Comparison of ENCODE assay signal across 8 cellular contexts in the genomic region with DNA sequence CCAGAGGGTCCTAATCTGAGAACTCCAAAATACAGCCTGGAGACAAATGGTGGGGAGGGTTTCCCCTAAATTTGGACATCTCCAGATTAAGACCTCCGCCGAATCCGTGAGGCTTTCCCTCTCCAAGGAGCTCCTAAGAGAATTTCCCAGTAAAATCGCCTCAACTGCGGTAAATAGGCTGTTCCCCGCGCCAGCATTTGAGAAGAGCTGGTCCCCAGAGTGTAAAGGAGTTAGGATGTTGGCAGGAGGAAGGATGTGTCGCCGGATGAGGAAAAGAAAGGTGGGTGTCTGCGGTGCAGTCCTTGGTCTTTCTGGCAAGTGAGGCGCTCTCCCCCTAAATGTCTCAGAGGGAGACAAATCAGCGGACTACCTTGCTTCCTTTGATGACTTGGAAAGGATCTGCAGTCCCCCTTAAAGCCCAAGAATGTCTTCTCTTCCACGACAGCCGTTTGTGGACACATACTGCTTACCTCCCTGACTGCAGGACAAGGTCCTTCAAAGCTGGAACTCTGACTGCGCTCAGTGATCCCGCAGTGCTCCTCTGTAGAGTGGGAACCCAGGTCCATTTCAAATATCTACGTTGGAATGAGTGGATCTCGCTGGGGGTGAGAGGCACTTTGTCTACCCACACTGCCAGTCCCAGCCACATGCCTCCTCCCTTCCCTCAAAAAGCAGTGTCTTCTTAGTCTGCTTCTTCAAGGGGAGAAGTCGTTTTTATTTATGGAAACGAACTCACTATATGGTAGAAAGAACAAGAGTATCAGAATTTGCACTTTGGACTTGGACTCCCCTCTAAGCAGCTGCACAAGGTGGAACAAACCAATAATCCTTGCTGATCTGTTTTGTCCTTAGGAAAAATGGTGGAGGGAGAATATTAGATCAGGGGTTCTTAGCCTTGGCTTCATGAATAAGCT. TPM values are rescaled to one million over a fixed set of nuclear protein-coding genes. Genes with fewer than 3 reads are reported as not detected.
DNase-seq lines count a peak whose midpoint lies in the region; ATAC-seq, FAIRE-seq and TF ChIP-seq lines count a peak whose summit lies in the region.

No MANE protein-coding gene starts in this region.

- H3K9me1 ChIP-seq in endothelial cell of umbilical vein (replicated peaks; ENCODE audit: control insufficient read depth, extremely low read depth, insufficient read depth, low read length) = no peaks in the 10 kb centered on the region

- no peaks in the 10 kb centered on the region for H3K36me3 Mint-ChIP-seq in CD8-positive, alpha-beta memory T cell

- peaks cover 15 to 51% of the 10 kb centered on the region in 2 donors for H3K27me3 Mint-ChIP-seq in CD8-positive, alpha-beta memory T cell

- peak overlapping the region; percentile 45 for H3K4me2 ChIP-seq in endothelial cell of umbilical vein (ENCODE audit: insufficient read depth, low read length)
- H3K4me2 ChIP-seq in parathyroid adenoma (ENCODE audit: low read length) = peak overlapping the region; percentile 75

- H3K4me1 Mint-ChIP-seq in CD8-positive, alpha-beta memory T cell = peaks cover 14 to 15% (median 14%) of the 10 kb centered on the region in 3 donors

- no peak overlapping the region for H3K27ac ChIP-seq in CD8-positive, alpha-beta memory T cell (ENCODE audit: low read depth, low read length)
- H3K27ac ChIP-seq in endothelial cell of umbilical vein (ENCODE audit: insufficient read depth, low read depth, low read length) = no peak overlapping the region
- H3K27ac ChIP-seq in parathyroid adenoma = peak overlapping the region; percentile 64

- peaks cover 25% of the 10 kb centered on the region for H3K79me2 ChIP-seq in endothelial cell of umbilical vein (ENCODE audit: control insufficient read depth, insufficient read depth, low read length)
- H3K79me2 ChIP-seq in parathyroid adenoma = peaks cover 28% of the 10 kb centered on the region

- POLR2A ChIA-PET in CD8-positive, alpha-beta memory T cell (lab: Charles Lee) = no interaction called here
- POLR2A ChIA-PET in endothelial cell of umbilical vein (lab: Charles Lee) = no interaction called here

- H3K9me3 ChIP-seq in CD8-positive, alpha-beta memory T cell (ENCODE audit: low read length) = no peaks in the 10 kb centered on the region
- H3K9me3 ChIP-seq in endothelial cell of umbilical vein (replicated peaks; ENCODE audit: control insufficient read depth, insufficient read depth, low read length) (no peaks in the 10 kb centered on the region), parathyroid adenoma (ENCODE audit: control insufficient read depth, low read length) (no peaks in the 10 kb centered on the region)

- peaks cover 7% of the 10 kb centered on the region for H3K27me3 ChIP-seq in CD8-positive, alpha-beta memory T cell (ENCODE audit: insufficient read depth, low read length, poor library complexity, severe bottlenecking)
- H3K27me3 ChIP-seq in endothelial cell of umbilical vein (ENCODE audit: control insufficient read depth in 2 of 2, insufficient read depth in 2 of 2, low read length in 2 of 2) (peaks cover 21 to 26% of the 10 kb centered on the region in 2 experiments), parathyroid adenoma (ENCODE audit: control insufficient read depth, insufficient read depth, low read length) (no peaks in the 10 kb centered on the region)

- dilution Hi-C loops in endothelial cell of umbilical vein (cut with MboI; ENCODE audit: extremely low pct_ligation_motif_present, low sequenced_read_pairs) = no loop called here

- DNase-seq in CD8-positive, alpha-beta memory T cell = no peak
- DNase-seq in NCI-H69 (lab: John Stamatoyannopoulos, UW) (peak; percentile 55), endothelial cell of umbilical vein (ENCODE audit: low read depth, low spot score) (peak; percentile 13), DMS153 treated with DMSO at 0.1 percent for 48 hours (lab: John Stamatoyannopoulos, UW; ENCODE audit: unreplicated experiment) (no peak), posterior vena cava (ENCODE audit: low spot score) (no peak), 8988T (no peak)

- peaks cover 0 to 2% (median 0%) of the 10 kb centered on the region in 5 donors for H3K9me3 Mint-ChIP-seq in CD8-positive, alpha-beta memory T cell

- peak overlapping the region; percentile 79 to 92 (median 85) for H3K4me3 Mint-ChIP-seq in CD8-positive, alpha-beta memory T cell

- H3K36me3 ChIP-seq in CD8-positive, alpha-beta memory T cell (ENCODE audit: insufficient read depth, low read length) = no peaks in the 10 kb centered on the region
- no peaks in the 10 kb centered on the region for H3K36me3 ChIP-seq in endothelial cell of umbilical vein (ENCODE audit: control insufficient read depth in 2 of 2, extremely low read depth in 1 of 2, insufficient read depth in 2 of 2, low read length in 2 of 2)
- H3K36me3 ChIP-seq in parathyroid adenoma (ENCODE audit: control insufficient read depth, insufficient read depth, low read length) = no peaks in the 10 kb centered on the region

- no peaks in the 10 kb centered on the region for H4K20me1 ChIP-seq in endothelial cell of umbilical vein (replicated peaks; ENCODE audit: control insufficient read depth, extremely low read depth, insufficient read depth, low read length)

- ATAC-seq in HG03139 (IDR thresholded peaks at IDR 0.05; ENCODE audit: unreplicated experiment) = no peak

- no TSS peak for BruUV-seq in endothelial cell of umbilical vein (replicated peaks; lab: Mats Ljungman, UMichigan)

- H3K4me1 ChIP-seq in CD8-positive, alpha-beta memory T cell (ENCODE audit: insufficient read depth, low read length) = no peaks in the 10 kb centered on the region
- H3K4me1 ChIP-seq in endothelial cell of umbilical vein (ENCODE audit: control insufficient read depth, extremely low read depth, insufficient read depth, low read length) = peaks cover 14% of the 10 kb centered on the region
- peaks cover 2% of the 10 kb centered on the region for H3K4me1 ChIP-seq in parathyroid adenoma

- CTCF ChIA-PET in CD8-positive, alpha-beta memory T cell (lab: Charles Lee) = interaction anchor here (0.9 kb wide), 1 partner anchor 33 kb away, joined by 3 read pairs; no protein-coding TSS in a partner anchor
- CTCF ChIA-PET in endothelial cell of umbilical vein (lab: Charles Lee) = interaction anchor here (1.0 to 2.3 kb wide), 4 partner anchors 11 to 56 kb away, joined by 3 to 7 read pairs (median 5); no protein-coding TSS in a partner anchor

- peak overlapping the region in 6 of 8 donors; percentile 60 to 80 (median 76) for H3K27ac Mint-ChIP-seq in CD8-positive, alpha-beta memory T cell

- H2AFZ ChIP-seq in endothelial cell of umbilical vein (ENCODE audit: low read depth, low read length) = peak overlapping the region; percentile 66
- H2AFZ ChIP-seq in parathyroid adenoma = peak overlapping the region; percentile 78

- no peak for FAIRE-seq in endothelial cell of umbilical vein (lab: Jason Lieb, UNC)

- peak overlapping the region; percentile 38 for H3K9ac ChIP-seq in endothelial cell of umbilical vein (replicated peaks; ENCODE audit: extremely low read depth, insufficient read depth, low read length)
- no peak overlapping the region for H3K9ac ChIP-seq in parathyroid adenoma

- TF ChIP-seq POLR2A in endothelial cell of umbilical vein (IDR thresholded peaks at IDR 0.05; ENCODE audit: low read depth, low read length) = no peak

- intact Hi-C loops in endothelial cell of umbilical vein (cut with micrococcal nuclease) = loop anchor here (2.0 to 5.0 kb wide), 3 partner anchors 49 to 100 kb away; a partner anchor contains a TSS
- intact Hi-C loops in posterior vena cava (cut with DNase I) = loop anchor here in 1 of 2 donors (5.0 kb wide), 1 partner anchor 80 kb away; no protein-coding TSS in a partner anchor

- TF ChIP-seq CTCF in endothelial cell of umbilical vein (IDR thresholded peaks at IDR 0.05; ENCODE audit: extremely low read depth in 1 of 2, insufficient read depth in 1 of 2, low read depth in 1 of 2, low read length in 2 of 2) = no peak
- TF ChIP-seq CTCF in parathyroid adenoma (IDR thresholded peaks at IDR 0.05) = no peak

- no peak overlapping the region for H3K4me3 ChIP-seq in CD8-positive, alpha-beta memory T cell (ENCODE audit: low read length)
- H3K4me3 ChIP-seq in endothelial cell of umbilical vein (replicated peaks in 1 of 3; ENCODE audit: insufficient read depth in 1 of 3, low read depth in 1 of 3, low read length in 3 of 3) (peak overlapping the region; percentile 34 to 53 (median 40)), parathyroid adenoma (ENCODE audit: low read depth, low read length) (peak overlapping the region; percentile 48)

TF ChIP-seq in endothelial cell of umbilical vein, 7 proteins besides CTCF, POLR2A, EP300 and RAD21:
- peak; percentile 62 for TF ChIP-seq EZH2 (IDR thresholded peaks at IDR 0.05; ENCODE audit: borderline replicate concordance, low read depth, low read length, severe bottlenecking)
- TF ChIP-seq POLR2AphosphoS5 (IDR thresholded peaks at IDR 0.05; ENCODE audit: insufficient read depth, low read depth, low read length) = no peak
TF ChIP-seq in endothelial cell of umbilical vein: peak in this region for 1.

RNA-seq across cellular contexts. Expression of a gene that starts 1.0 kb away (rescaled TPM):
- total RNA-seq in CD8-positive, alpha-beta memory T cell = 1 to 10 TPM; 1.7 to 2.1 TPM
- 1.1 TPM for polyA plus RNA-seq in CD8-positive, alpha-beta memory T cell
- total RNA-seq in endothelial cell of umbilical vein (23.1 and 24.9 TPM in 2 replicates), posterior vena cava (10 to 100 TPM; 34.4 to 39.9 TPM)
- 10.6 and 12.3 TPM in 2 replicates for polyA plus RNA-seq in endothelial cell of umbilical vein
- polyA plus RNA-seq in endothelial cell of umbilical vein (2011; cell fraction: cytosol; rRNA removed) = 12.0 and 14.3 TPM in 2 replicates
- 63.8 and 71.5 TPM in 2 replicates for polyA plus RNA-seq in endothelial cell of umbilical vein (2011; cell fraction: nucleus; rRNA removed)
- 16.0 and 16.7 TPM in 2 replicates for polyA plus RNA-seq in endothelial cell of umbilical vein (2012)
- polyA minus RNA-seq in endothelial cell of umbilical vein = 24.8 and 28.3 TPM in 2 replicates
- polyA minus RNA-seq in endothelial cell of umbilical vein (2011; cell fraction: cytosol; rRNA and poly(A)+ RNA removed) = 11.2 TPM
- polyA minus RNA-seq in endothelial cell of umbilical vein (2011; cell fraction: nucleus; rRNA and poly(A)+ RNA removed) = 36.7 and 40.3 TPM in 2 replicates

Comparison
In these comparisons a context has a peak if more than half of its experiments do, and no peak if none do; other contexts are left out.
1. DNase-seq: peak in NCI-H69 (single experiment) and endothelial cell of umbilical vein (single experiment); none in CD8-positive, alpha-beta memory T cell (0 of 5), DMS153 treated with DMSO at 0.1 percent for 48 hours (single experiment), posterior vena cava (single experiment) and 8988T (single experiment).